Comparison of ENCODE assay signal across 32 cellular contexts in genomic region chr17:82148011-82148410, GRCh38.
"Had no signal": no experiment of that assay in that cellular context is flagged by ENCODE, and none has a peak within 500 bp of the region (broad histone marks: within the 10 kb centered on the region; RNA-seq: fewer than 3 reads in every experiment).

No MANE protein-coding gene starts in this region.

- ATAC-seq: activated CD8-positive, alpha-beta T cell treated with anti-CD3 and anti-CD28 coated beads for 36 hours; activated naive CD8-positive, alpha-beta T cell treated with anti-CD3 and anti-CD28 coated beads, Interleukin-2, amount 50 U/mL, for 24 hours; activated T-cell treated with anti-CD3 and anti-CD28 coated beads, Interleukin-2, amount 50 U/mL, for 4 hours; activated T-cell treated with anti-CD3 and anti-CD28 coated beads, Interleukin-2, amount 50 U/mL, for 72 hours; activated T-helper 17 cell treated with anti-CD3 and anti-CD28 coated beads, Interleukin-2, amount 50 U/mL, for 72 hours had no signal

- DNase-seq: activated B cell treated with CpG ODN at 0.5 μM for 24 hours; activated CD4-positive, alpha-beta memory T cell treated with anti-CD3 and anti-CD28 coated beads for 36 hours; activated CD4-positive, alpha-beta T cell treated with anti-CD3 and anti-CD28 coated beads for 4 hours; activated CD4-positive, alpha-beta T cell treated with anti-CD3 and anti-CD28 coated beads, Interleukin-2, amount 10 ng/mL, durations not matched to agents 24 days and 14 days; activated CD4-positive, alpha-beta T cell treated with anti-CD3 and anti-CD28 coated beads, Interleukin-2, amount 50 U/mL, for 1 hour; activated CD4-positive, alpha-beta T cell treated with anti-CD3 and anti-CD28 coated beads, Interleukin-2, amount 50 U/mL, for 4 hours; activated CD4-positive, CD25-positive, alpha-beta regulatory T cell treated with anti-CD3 and anti-CD28 coated beads, Interleukin-2, amount 50 U/mL, for 72 hours; activated CD8-positive, alpha-beta memory T cell treated with anti-CD3 and anti-CD28 coated beads, Interleukin-2, amount 50 U/mL, for 4 hours; activated CD8-positive, alpha-beta T cell treated with anti-CD3 and anti-CD28 coated beads for 36 hours; activated effector memory CD4-positive, alpha-beta T cell treated with anti-CD3 and anti-CD28 coated beads, Interleukin-2, amount 50 U/mL, for 16 hours; activated gamma-delta T cell treated with Interleukin-2 at 50 U/mL for 16 hours; activated naive CD4-positive, alpha-beta T cell; activated naive CD4-positive, alpha-beta T cell treated with anti-CD3 and anti-CD28 coated beads for 36 hours; activated naive CD4-positive, alpha-beta T cell treated with anti-CD3 and anti-CD28 coated beads, Interleukin-2, amount 50 U/mL, for 16 hours; activated naive CD8-positive, alpha-beta T cell treated with anti-CD3 and anti-CD28 coated beads, Interleukin-2, amount 10 ng/mL, durations not matched to agents 7 days and 5 days; activated naive CD8-positive, alpha-beta T cell treated with anti-CD3 and anti-CD28 coated beads, Interleukin-2, amount 50 U/mL, for 24 hours; activated T-cell treated with anti-CD3 and anti-CD28 coated beads for 4 hours; activated T-cell treated with anti-CD3 and anti-CD28 coated beads, Interleukin-2, amount 50 U/mL, for 1 hour; activated T-cell treated with anti-CD3 and anti-CD28 coated beads, Interleukin-2, amount 50 U/mL, for 4 hours; activated T-cell treated with anti-CD3 and anti-CD28 coated beads, Interleukin-2, amount 50 U/mL, for 72 hours; amygdala; anterior cingulate cortex; caudate nucleus; cerebellar nuclear complex; T-helper 2 cell; T-helper 9 cell had no signal

- H3K4me1 ChIP-seq: ascending aorta had no signal

- H3K27ac ChIP-seq: ascending aorta, cardiac muscle cell, VCaP had no signal

- H3K36me3 ChIP-seq: ascending aorta, cardiac muscle cell had no signal

- FAIRE-seq: bronchial epithelial cell, TTC549 had no signal

- H3K27me3 ChIP-seq: ascending aorta had no signal

- H3K4me3 ChIP-seq: ascending aorta, cardiac muscle cell had no signal

- H3K9me3 ChIP-seq: ascending aorta had no signal
